ENCODE assay signal across 28 cellular contexts in the genomic region with DNA sequence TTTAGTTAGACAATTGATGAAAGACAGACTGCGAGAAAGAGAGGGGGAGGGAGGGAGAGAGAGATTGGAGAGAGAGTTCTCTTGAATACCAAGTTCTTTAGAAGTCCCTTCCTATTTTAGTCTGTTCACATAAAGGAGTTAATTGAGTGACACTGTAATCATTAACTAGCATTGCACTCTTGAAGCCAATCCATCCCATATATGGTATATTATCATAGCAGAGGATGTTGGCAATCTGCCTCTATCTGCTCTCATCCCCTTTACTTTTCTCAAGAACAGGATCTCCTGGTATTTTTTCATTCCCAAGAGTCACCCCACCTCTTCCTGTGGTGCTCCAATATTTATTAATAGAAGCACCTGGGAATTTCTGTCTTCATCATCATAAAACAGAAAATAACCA.
"Had no signal": no experiment of that assay in that cellular context is flagged by ENCODE, and none has a peak within 500 bp of the region (broad histone marks: within the 10 kb centered on the region; RNA-seq: fewer than 3 reads in every experiment).

No MANE protein-coding gene starts in this region.

- DNase-seq: activated B cell treated with CpG ODN at 0.5 μM for 24 hours; activated CD4-positive, alpha-beta T cell treated with anti-CD3 and anti-CD28 coated beads for 1 hour; activated CD4-positive, alpha-beta T cell treated with anti-CD3 and anti-CD28 coated beads, Interleukin-2, amount 10 ng/mL, durations not matched to agents 24 days and 14 days; activated CD4-positive, alpha-beta T cell treated with anti-CD3 and anti-CD28 coated beads, Interleukin-2, amount 50 U/mL, for 48 hours; activated CD8-positive, alpha-beta memory T cell treated with anti-CD3 and anti-CD28 coated beads, Interleukin-2, amount 10 ng/mL, durations not matched to agents 7 days and 5 days; activated effector memory CD4-positive, alpha-beta T cell treated with Interleukin-2 at 50 U/mL for 16 hours; activated naive CD4-positive, alpha-beta T cell; activated T-cell treated with anti-CD3 and anti-CD28 coated beads, Interleukin-2, amount 50 U/mL, for 24 hours; aorta; body of pancreas; NCI-H1092; NCI-H1417; NCI-H1930; NCI-H345; NCI-H510A; NCI-H526 treated with DMSO at 0.1 percent for 48 hours; NCI-H82; RPMI8226; T-cell; T-helper 2 cell; T1000 had no signal

- H3K27me3 ChIP-seq: body of pancreas had no signal

- H3K4me3 ChIP-seq: body of pancreas, SK-N-MC had no signal

- H3K36me3 Mint-ChIP-seq: activated CD8-positive, alpha-beta memory T cell treated with anti-CD3 and anti-CD28 coated beads, Interleukin-2, amount 10 ng/mL, durations not matched to agents 7 days and 5 days; activated naive CD4-positive, alpha-beta T cell treated with anti-CD3 and anti-CD28 coated beads, Interleukin-2, amount 50 U/mL, for 24 hours; T-cell had no signal

- H3K27me3 Mint-ChIP-seq: activated B cell treated with CpG ODN at 0.5 μM for 24 hours; activated CD4-positive, alpha-beta T cell treated with anti-CD3 and anti-CD28 coated beads, Interleukin-2, amount 10 ng/mL, durations not matched to agents 24 days and 14 days; activated CD8-positive, alpha-beta memory T cell treated with anti-CD3 and anti-CD28 coated beads, Interleukin-2, amount 10 ng/mL, durations not matched to agents 7 days and 5 days; activated naive CD4-positive, alpha-beta T cell treated with anti-CD3 and anti-CD28 coated beads, Interleukin-2, amount 50 U/mL, for 24 hours; activated T-cell treated with anti-CD3 and anti-CD28 coated beads, Interleukin-2, amount 50 U/mL, for 24 hours; central memory CD8-positive, alpha-beta T cell; T-cell had no signal

- H3K27ac Mint-ChIP-seq: activated B cell treated with CpG ODN at 0.5 μM for 24 hours; activated CD4-positive, alpha-beta T cell treated with anti-CD3 and anti-CD28 coated beads, Interleukin-2, amount 10 ng/mL, durations not matched to agents 24 days and 14 days; activated CD8-positive, alpha-beta memory T cell treated with anti-CD3 and anti-CD28 coated beads, Interleukin-2, amount 10 ng/mL, durations not matched to agents 7 days and 5 days; activated naive CD4-positive, alpha-beta T cell treated with anti-CD3 and anti-CD28 coated beads, Interleukin-2, amount 50 U/mL, for 24 hours; activated T-cell treated with anti-CD3 and anti-CD28 coated beads, Interleukin-2, amount 50 U/mL, for 24 hours; activated T-helper 1 cell treated with anti-CD3 and anti-CD28 coated beads, Interleukin-12 subunit alpha, Interleukin-12 subunit beta, Interleukin-2, Interleukin-4 antibody, amounts not matched to agents 30 ng/mL and 10 ng/mL and 1 ng/mL, durations not matched to agents 14 hours and 24 hours and 36 hours; T-cell had no signal

- ATAC-seq: activated CD8-positive, alpha-beta memory T cell treated with anti-CD3 and anti-CD28 coated beads, Interleukin-2, amount 10 ng/mL, durations not matched to agents 7 days and 5 days; body of pancreas; Panc1; Right ventricle myocardium inferior; T-cell had no signal

- FAIRE-seq: TTC549 had no signal

- H3K4me3 Mint-ChIP-seq: activated B cell treated with CpG ODN at 0.5 μM for 24 hours; activated CD4-positive, alpha-beta T cell treated with anti-CD3 and anti-CD28 coated beads, Interleukin-2, amount 10 ng/mL, durations not matched to agents 24 days and 14 days; activated CD8-positive, alpha-beta memory T cell treated with anti-CD3 and anti-CD28 coated beads, Interleukin-2, amount 10 ng/mL, durations not matched to agents 7 days and 5 days; activated naive CD4-positive, alpha-beta T cell treated with anti-CD3 and anti-CD28 coated beads, Interleukin-2, amount 50 U/mL, for 24 hours; activated T-cell treated with anti-CD3 and anti-CD28 coated beads, Interleukin-2, amount 50 U/mL, for 24 hours; activated T-helper 1 cell treated with anti-CD3 and anti-CD28 coated beads, Interleukin-12 subunit alpha, Interleukin-12 subunit beta, Interleukin-2, Interleukin-4 antibody, amounts not matched to agents 30 ng/mL and 10 ng/mL and 1 ng/mL, durations not matched to agents 14 hours and 24 hours and 36 hours; central memory CD8-positive, alpha-beta T cell; T-cell had no signal

- H3K4me1 Mint-ChIP-seq: activated B cell treated with CpG ODN at 0.5 μM for 24 hours; activated CD4-positive, alpha-beta T cell treated with anti-CD3 and anti-CD28 coated beads, Interleukin-2, amount 10 ng/mL, durations not matched to agents 24 days and 14 days; activated CD8-positive, alpha-beta memory T cell treated with anti-CD3 and anti-CD28 coated beads, Interleukin-2, amount 10 ng/mL, durations not matched to agents 7 days and 5 days; activated naive CD4-positive, alpha-beta T cell treated with anti-CD3 and anti-CD28 coated beads, Interleukin-2, amount 50 U/mL, for 24 hours; central memory CD8-positive, alpha-beta T cell; T-cell had no signal

- H3K9me3 Mint-ChIP-seq: activated CD4-positive, alpha-beta T cell treated with anti-CD3 and anti-CD28 coated beads, Interleukin-2, amount 10 ng/mL, durations not matched to agents 24 days and 14 days; activated T-cell treated with anti-CD3 and anti-CD28 coated beads, Interleukin-2, amount 50 U/mL, for 24 hours; activated T-helper 1 cell treated with anti-CD3 and anti-CD28 coated beads, Interleukin-12 subunit alpha, Interleukin-12 subunit beta, Interleukin-2, Interleukin-4 antibody, amounts not matched to agents 30 ng/mL and 10 ng/mL and 1 ng/mL, durations not matched to agents 14 hours and 24 hours and 36 hours had no signal
